Comparison of ENCODE assay signal across 13 cellular contexts in the genomic region with DNA sequence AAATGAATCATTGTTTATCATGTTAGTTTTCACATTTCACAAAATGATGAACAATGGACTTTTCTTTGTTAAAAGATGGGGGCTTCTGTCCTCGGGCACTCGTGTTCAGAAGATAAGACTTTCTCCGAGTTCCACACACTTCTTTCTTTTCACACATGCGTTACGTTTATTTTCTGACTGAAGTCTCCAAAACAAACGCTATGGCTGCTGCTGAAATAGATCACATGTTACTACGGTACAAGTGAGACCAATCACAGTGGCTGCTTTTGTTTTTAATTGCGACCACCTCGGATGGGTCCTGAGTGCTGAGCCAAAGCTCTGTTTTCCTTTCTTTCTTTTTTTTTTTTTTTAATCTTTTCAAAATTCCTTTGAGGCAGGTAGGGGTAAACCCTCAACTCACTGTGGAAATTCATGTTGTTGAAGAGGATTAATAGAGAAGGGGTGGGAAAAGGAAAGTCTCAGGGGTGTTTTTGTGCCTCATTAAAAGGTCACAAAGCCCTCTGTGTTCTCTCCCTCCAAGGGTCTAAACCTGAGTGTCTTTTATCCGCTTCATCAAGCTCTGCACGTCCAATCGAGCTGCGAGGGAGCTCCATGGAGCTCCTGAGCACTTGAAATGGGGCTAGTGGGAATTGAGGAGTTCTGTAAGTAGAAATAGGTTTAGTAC. TPM values are rescaled to one million over a fixed set of nuclear protein-coding genes. Genes with fewer than 3 reads are reported as not detected.
DNase-seq lines count a peak whose midpoint lies in the region; ATAC-seq and TF ChIP-seq lines count a peak whose summit lies in the region.
"Had no signal": no experiment of that assay in that cellular context is flagged by ENCODE, and none has a peak within 500 bp of the region (broad histone marks: within the 10 kb centered on the region; RNA-seq: fewer than 3 reads in every experiment).

No MANE protein-coding gene starts in this region.

- H3K9me2 ChIP-seq in OCI-LY7 (ENCODE audit: insufficient read depth, low read length) = no peaks in the 10 kb centered on the region

- no peak overlapping the region for H2AFZ ChIP-seq in OCI-LY7 (ENCODE audit: low read length)

- H3K4me3 ChIP-seq in OCI-LY7 (ENCODE audit: low read depth, low read length, poor library complexity, severe bottlenecking) = no peak overlapping the region

- H3K9me3 Mint-ChIP-seq in activated naive CD4-positive, alpha-beta T cell treated with anti-CD3 and anti-CD28 coated beads, Interleukin-2, amount 10 ng/mL, durations not matched to agents 7 days and 5 days = peaks cover 36% of the 10 kb centered on the region
- peaks cover 5 to 9% of the 10 kb centered on the region in 2 donors for H3K9me3 Mint-ChIP-seq in activated naive CD4-positive, alpha-beta T cell treated with anti-CD3 and anti-CD28 coated beads, Interleukin-2, amount 50 U/mL, for 72 hours
- H3K9me3 Mint-ChIP-seq in stimulated activated effector memory CD8-positive, alpha-beta T cell treated with anti-CD3 and anti-CD28 coated beads, Interleukin-12 subunit alpha, Interleukin-12 subunit beta, amount 100 ng/mL, for 72 hours = no peaks in the 10 kb centered on the region

- no peak overlapping the region for H3K4me2 ChIP-seq in OCI-LY7 (ENCODE audit: low read length)

- CTCF ChIA-PET in activated naive CD4-positive, alpha-beta T cell treated with anti-CD3 and anti-CD28 coated beads, Interleukin-2, amount 10 ng/mL, durations not matched to agents 7 days and 5 days (lab: Charles Lee) = interaction anchor here (2.8 kb wide), 1 partner anchor 160 kb away, joined by 15 read pairs; no protein-coding TSS in a partner anchor
- CTCF ChIA-PET in OCI-LY7 (lab: Charles Lee; ENCODE audit: unreplicated experiment) = no interaction called here

- intact Hi-C loops in OCI-LY7 (cut with micrococcal nuclease; ENCODE audit: unreplicated experiment) = no loop called here

- POLR2A ChIA-PET in OCI-LY7 (lab: Charles Lee) = interaction anchor here (1.7 to 2.6 kb wide), 4 partner anchors 11 to 34 kb away, joined by 5 to 16 read pairs (median 6); no protein-coding TSS in a partner anchor

- H3K4me1 Mint-ChIP-seq in activated naive CD4-positive, alpha-beta T cell treated with anti-CD3 and anti-CD28 coated beads, Interleukin-2, amount 10 ng/mL, durations not matched to agents 7 days and 5 days = peaks cover 92% of the 10 kb centered on the region
- peaks cover 58% of the 10 kb centered on the region for H3K4me1 Mint-ChIP-seq in stimulated activated effector memory CD8-positive, alpha-beta T cell treated with anti-CD3 and anti-CD28 coated beads, Interleukin-12 subunit alpha, Interleukin-12 subunit beta, amount 100 ng/mL, for 72 hours

- H3K4me1 ChIP-seq in OCI-LY7 (ENCODE audit: insufficient read depth, low read length, poor library complexity, severe bottlenecking) = peaks cover 56% of the 10 kb centered on the region

- H4K20me1 ChIP-seq in OCI-LY7 (ENCODE audit: insufficient read depth, low read length) = no peaks in the 10 kb centered on the region

- ATAC-seq in activated naive CD4-positive, alpha-beta T cell treated with anti-CD3 and anti-CD28 coated beads, Interleukin-2, amount 50 U/mL, for 72 hours = no peak
- no peak for ATAC-seq in stimulated activated effector memory CD8-positive, alpha-beta T cell treated with anti-CD3 and anti-CD28 coated beads, Interleukin-12 subunit alpha, Interleukin-12 subunit beta, amount 100 ng/mL, for 72 hours

- H3K27ac ChIP-seq in OCI-LY7 (ENCODE audit: low read depth, low read length, poor library complexity, severe bottlenecking) = no peak overlapping the region
- H3K27ac ChIP-seq: neutrophil had no signal

- BruUV-seq in OCI-LY7 (replicated peaks; lab: Mats Ljungman, UMichigan) = no TSS peak

- H3K27me3 Mint-ChIP-seq in activated naive CD4-positive, alpha-beta T cell treated with anti-CD3 and anti-CD28 coated beads, Interleukin-2, amount 10 ng/mL, durations not matched to agents 7 days and 5 days = no peaks in the 10 kb centered on the region

- TF ChIP-seq CTCF in OCI-LY7 (conservative IDR thresholded peaks at IDR 0.05; ENCODE audit: low read length) = no peak

- H3K4me3 Mint-ChIP-seq in activated naive CD4-positive, alpha-beta T cell treated with anti-CD3 and anti-CD28 coated beads, Interleukin-2, amount 10 ng/mL, durations not matched to agents 7 days and 5 days = peak overlapping the region; percentile 18
- no peak overlapping the region for H3K4me3 Mint-ChIP-seq in stimulated activated effector memory CD8-positive, alpha-beta T cell treated with anti-CD3 and anti-CD28 coated beads, Interleukin-12 subunit alpha, Interleukin-12 subunit beta, amount 100 ng/mL, for 72 hours

- H3K36me3 Mint-ChIP-seq in activated naive CD4-positive, alpha-beta T cell treated with anti-CD3 and anti-CD28 coated beads, Interleukin-2, amount 10 ng/mL, durations not matched to agents 7 days and 5 days = peaks cover 89% of the 10 kb centered on the region
- H3K36me3 Mint-ChIP-seq in activated naive CD4-positive, alpha-beta T cell treated with anti-CD3 and anti-CD28 coated beads, Interleukin-2, amount 50 U/mL, for 72 hours = peaks cover 28 to 52% of the 10 kb centered on the region in 2 donors
- H3K36me3 Mint-ChIP-seq in stimulated activated effector memory CD8-positive, alpha-beta T cell treated with anti-CD3 and anti-CD28 coated beads, Interleukin-12 subunit alpha, Interleukin-12 subunit beta, amount 100 ng/mL, for 72 hours = peaks cover 12% of the 10 kb centered on the region

- H3K79me2 ChIP-seq in OCI-LY7 (ENCODE audit: insufficient read depth, low read depth, low read length) = no peaks in the 10 kb centered on the region

- no peaks in the 10 kb centered on the region; the same call in 1 of the 2 replicates for H3K9me3 ChIP-seq in OCI-LY7 (ENCODE audit: low read length)
- H3K9me3 ChIP-seq: neutrophil had no signal

- peak overlapping the region; percentile 99 for H3K27ac Mint-ChIP-seq in activated naive CD4-positive, alpha-beta T cell treated with anti-CD3 and anti-CD28 coated beads, Interleukin-2, amount 10 ng/mL, durations not matched to agents 7 days and 5 days
- peak overlapping the region; percentile 81 to 93 for H3K27ac Mint-ChIP-seq in activated naive CD4-positive, alpha-beta T cell treated with anti-CD3 and anti-CD28 coated beads, Interleukin-2, amount 50 U/mL, for 72 hours
- peak overlapping the region; percentile 95 for H3K27ac Mint-ChIP-seq in stimulated activated effector memory CD8-positive, alpha-beta T cell treated with anti-CD3 and anti-CD28 coated beads, Interleukin-12 subunit alpha, Interleukin-12 subunit beta, amount 100 ng/mL, for 72 hours

- no peaks in the 10 kb centered on the region for H3K36me3 ChIP-seq in OCI-LY7 (ENCODE audit: insufficient read depth, low read length)
- H3K36me3 ChIP-seq: neutrophil had no signal

- DNase-seq in activated naive CD4-positive, alpha-beta T cell treated with anti-CD3 and anti-CD28 coated beads, Interleukin-2, amount 10 ng/mL, durations not matched to agents 7 days and 5 days = no peak
- no peak for DNase-seq in activated naive CD4-positive, alpha-beta T cell treated with anti-CD3 and anti-CD28 coated beads, Interleukin-2, amount 50 U/mL, for 16 hours
- no peak for DNase-seq in activated naive CD4-positive, alpha-beta T cell treated with anti-CD3 and anti-CD28 coated beads, Interleukin-2, amount 50 U/mL, for 72 hours (ENCODE audit: low spot score in 2 of 2)
- DNase-seq in islet precursor cell (peak; percentile 8), OCI-LY7 (ENCODE audit: low spot score) (no peak)
- DNase-seq in stimulated activated effector memory CD8-positive, alpha-beta T cell treated with anti-CD3 and anti-CD28 coated beads, Interleukin-12 subunit alpha, Interleukin-12 subunit beta, amount 100 ng/mL, for 72 hours (ENCODE audit: low spot score in 2 of 2) = no peak
- no peak for DNase-seq in stimulated activated CD4-positive, alpha-beta T cell treated with anti-CD3 and anti-CD28 coated beads, Interleukin-2, amount 100 ng/mL, for 24 hours
- no peak for DNase-seq in activated effector memory CD4-positive, alpha-beta T cell treated with Interleukin-2 at 50 U/mL for 16 hours
- DNase-seq: activated CD8-positive, alpha-beta memory T cell treated with anti-CD3 and anti-CD28 coated beads for 24 hours; Kasumi-1; NCI-H2081; SW 1271 had no signal

RNA-seq across cellular contexts. Expression of a gene that starts 48.2 kb away (rescaled TPM):
- total RNA-seq in activated naive CD4-positive, alpha-beta T cell treated with anti-CD3 and anti-CD28 coated beads, Interleukin-2, amount 50 U/mL, for 72 hours = 10 to 100 TPM; 26.1 to 50.0 TPM
- 15.4 and 15.7 TPM in 2 replicates for total RNA-seq in OCI-LY7 (2014; rRNA removed; shearing (Covaris generic))
- total RNA-seq in OCI-LY7 (2022) = 18.9 and 19.6 TPM in 2 replicates
